In genomic region chr19:4326837-4327251, GRCh38 we compare ENCODE assay signal across 10 cellular contexts. TPM values are rescaled to one million over a fixed set of nuclear protein-coding genes. Genes with fewer than 3 reads are reported as not detected.
DNase-seq lines count a peak whose midpoint lies in the region; ATAC-seq and TF ChIP-seq lines count a peak whose summit lies in the region.
"Had no signal": no experiment of that assay in that cellular context is flagged by ENCODE, and none has a peak within 500 bp of the region (broad histone marks: within the 10 kb centered on the region; RNA-seq: fewer than 3 reads in every experiment).

No MANE protein-coding gene starts in this region.

- WGBS in heart left ventricle, 4 donors = 8 to 22% (median 17%) methylated on average over 15 to 33 of the region's 33 CpGs
- 8% methylated on average over 8 of the region's 33 CpGs for WGBS in suprapubic skin

- H3K27ac ChIP-seq in heart left ventricle (no peak overlapping the region), right atrium auricular region (no peak overlapping the region), iPS-18a (ENCODE audit: low read length) (no peak overlapping the region), suprapubic skin (no peak overlapping the region)

- no peak for TF ChIP-seq EP300 in suprapubic skin (IDR thresholded peaks at IDR 0.05)

- peak overlapping the region; percentile 54 for H3K9ac ChIP-seq in iPS-18a (ENCODE audit: low read length)

- intact Hi-C loops in heart left ventricle (cut with DNase I) = loop anchor here in 2 of 10 donors (5.0 to 10.0 kb wide), 2 partner anchors 62 to 75 kb away; partner anchors contain the start of genes CHAF1A (in 1 of the 2) and SH3GL1 (in 1 of the 2)
- intact Hi-C loops in activated T-helper 2 cell treated with anti-CD3 and anti-CD28 coated beads, Interferon-gamma antibody, Interleukin-2, Interleukin-4, amounts not matched to agents 10 μg/mL and 5 μg/mL and 100 μg/mL, durations not matched to agents 14 hours and 24 hours and 36 hours (cut with micrococcal nuclease) = loop anchor here (10.0 kb wide), 1 partner anchor 148 kb away; the partner anchor contains the start of gene HDGFL2

- no peak overlapping the region for H3K27ac Mint-ChIP-seq in activated T-helper 2 cell treated with anti-CD3 and anti-CD28 coated beads, Interferon-gamma antibody, Interleukin-2, Interleukin-4, amounts not matched to agents 10 μg/mL and 5 μg/mL and 100 μg/mL, durations not matched to agents 14 hours and 24 hours and 36 hours
- H3K27ac Mint-ChIP-seq in stimulated activated naive CD8-positive, alpha-beta T cell treated with anti-CD3 and anti-CD28 coated beads, Interleukin-15, amount 100 ng/mL, for 72 hours = no peak overlapping the region

- no peaks in the 10 kb centered on the region for H3K9me3 ChIP-seq in heart left ventricle
- H3K9me3 ChIP-seq in right atrium auricular region = no peaks in the 10 kb centered on the region
- H3K9me3 ChIP-seq in iPS-18a (ENCODE audit: control insufficient read depth, low read depth, low read length) = no peaks in the 10 kb centered on the region
- no peaks in the 10 kb centered on the region for H3K9me3 ChIP-seq in suprapubic skin

- peaks cover 3% of the 10 kb centered on the region for H3K36me3 Mint-ChIP-seq in activated T-helper 2 cell treated with anti-CD3 and anti-CD28 coated beads, Interferon-gamma antibody, Interleukin-2, Interleukin-4, amounts not matched to agents 10 μg/mL and 5 μg/mL and 100 μg/mL, durations not matched to agents 14 hours and 24 hours and 36 hours (ENCODE audit: low read depth)

- H3K4me1 ChIP-seq in heart left ventricle (peaks cover 0 to 24% (median 16%) of the 10 kb centered on the region in 12 donors), right atrium auricular region (peaks cover 0 to 24% of the 10 kb centered on the region in 2 donors), iPS-18a (ENCODE audit: control insufficient read depth, low read depth, low read length) (peaks cover 3% of the 10 kb centered on the region), suprapubic skin (peaks cover 17% of the 10 kb centered on the region)

- no peak for DNase-seq in heart left ventricle
- no peak for DNase-seq in right atrium auricular region (ENCODE audit: low spot score)
- DNase-seq in activated T-helper 2 cell treated with anti-CD3 and anti-CD28 coated beads, Interferon-gamma antibody, Interleukin-2, Interleukin-4, amounts not matched to agents 10 μg/mL and 5 μg/mL and 100 μg/mL, durations not matched to agents 14 hours and 24 hours and 36 hours (ENCODE audit: low spot score) = no peak
- no peak for DNase-seq in stimulated activated naive CD8-positive, alpha-beta T cell treated with anti-CD3 and anti-CD28 coated beads, Interleukin-15, amount 100 ng/mL, for 72 hours
- DNase-seq in suprapubic skin (ENCODE audit: low spot score in 2 of 2) = no peak
- no peak for DNase-seq in epidermal melanocyte (ENCODE audit: insufficient read length, low spot score)
- no peak for DNase-seq in NCI-H2227 (lab: John Stamatoyannopoulos, UW; ENCODE audit: unreplicated experiment)

- TF ChIP-seq CTCF in heart left ventricle (IDR thresholded peaks at IDR 0.05) (no peak), right atrium auricular region (IDR thresholded peaks at IDR 0.05) (no peak), suprapubic skin (IDR thresholded peaks at IDR 0.05) (no peak)

- H3K27me3 Mint-ChIP-seq in activated T-helper 2 cell treated with anti-CD3 and anti-CD28 coated beads, Interferon-gamma antibody, Interleukin-2, Interleukin-4, amounts not matched to agents 10 μg/mL and 5 μg/mL and 100 μg/mL, durations not matched to agents 14 hours and 24 hours and 36 hours (ENCODE audit: low read depth) = peaks cover 3% of the 10 kb centered on the region
- peaks cover 7% of the 10 kb centered on the region for H3K27me3 Mint-ChIP-seq in stimulated activated naive CD8-positive, alpha-beta T cell treated with anti-CD3 and anti-CD28 coated beads, Interleukin-15, amount 100 ng/mL, for 72 hours

- peaks cover 17% of the 10 kb centered on the region for H3K4me1 Mint-ChIP-seq in activated T-helper 2 cell treated with anti-CD3 and anti-CD28 coated beads, Interferon-gamma antibody, Interleukin-2, Interleukin-4, amounts not matched to agents 10 μg/mL and 5 μg/mL and 100 μg/mL, durations not matched to agents 14 hours and 24 hours and 36 hours (ENCODE audit: low read depth)
- peaks cover 47% of the 10 kb centered on the region for H3K4me1 Mint-ChIP-seq in stimulated activated naive CD8-positive, alpha-beta T cell treated with anti-CD3 and anti-CD28 coated beads, Interleukin-15, amount 100 ng/mL, for 72 hours

- ATAC-seq in heart left ventricle = no peak
- no peak for ATAC-seq in stimulated activated naive CD8-positive, alpha-beta T cell treated with anti-CD3 and anti-CD28 coated beads, Interleukin-15, amount 100 ng/mL, for 72 hours

- H3K4me3 Mint-ChIP-seq in activated T-helper 2 cell treated with anti-CD3 and anti-CD28 coated beads, Interferon-gamma antibody, Interleukin-2, Interleukin-4, amounts not matched to agents 10 μg/mL and 5 μg/mL and 100 μg/mL, durations not matched to agents 14 hours and 24 hours and 36 hours (ENCODE audit: low read depth) = peak overlapping the region; percentile 83
- peak overlapping the region; percentile 79 to 87 for H3K4me3 Mint-ChIP-seq in stimulated activated naive CD8-positive, alpha-beta T cell treated with anti-CD3 and anti-CD28 coated beads, Interleukin-15, amount 100 ng/mL, for 72 hours

- TF ChIP-seq POLR2A in heart left ventricle (IDR thresholded peaks at IDR 0.05) (no peak), suprapubic skin (IDR thresholded peaks at IDR 0.05) (no peak)

- H3K27me3 ChIP-seq in heart left ventricle (peaks cover 0 to 5% (median 0%) of the 10 kb centered on the region in 9 donors), right atrium auricular region (no peaks in the 10 kb centered on the region), iPS-18a (ENCODE audit: control insufficient read depth, insufficient read depth, low read length) (no peaks in the 10 kb centered on the region), suprapubic skin (no peaks in the 10 kb centered on the region)

- peaks cover under 1% of the 10 kb centered on the region for H3K9me3 Mint-ChIP-seq in activated T-helper 2 cell treated with anti-CD3 and anti-CD28 coated beads, Interferon-gamma antibody, Interleukin-2, Interleukin-4, amounts not matched to agents 10 μg/mL and 5 μg/mL and 100 μg/mL, durations not matched to agents 14 hours and 24 hours and 36 hours
- peaks cover 0 to 4% of the 10 kb centered on the region in 2 donors for H3K9me3 Mint-ChIP-seq in stimulated activated naive CD8-positive, alpha-beta T cell treated with anti-CD3 and anti-CD28 coated beads, Interleukin-15, amount 100 ng/mL, for 72 hours

- H3K4me3 ChIP-seq in heart left ventricle = peak overlapping the region in 9 of 12 donors; percentile 45 to 62 (median 53)
- peak overlapping the region in 1 of 2 donors; percentile 56 for H3K4me3 ChIP-seq in right atrium auricular region
- H3K4me3 ChIP-seq in iPS-18a (ENCODE audit: low read length) = peak overlapping the region; percentile 61
- H3K4me3 ChIP-seq in suprapubic skin = no peak overlapping the region

- H3K36me3 ChIP-seq in heart left ventricle (no peaks in the 10 kb centered on the region), right atrium auricular region (no peaks in the 10 kb centered on the region), iPS-18a (ENCODE audit: control insufficient read depth, low read depth, low read length) (no peaks in the 10 kb centered on the region), suprapubic skin (peaks cover 13% of the 10 kb centered on the region)

RNA-seq across cellular contexts. Expression of gene STAP2, which starts 11.8 kb away (rescaled TPM):
- 10 to 100 TPM in 1 of 9 donors, 1 to 10 TPM in 6, under 1 TPM in 2; 0.67 to 14.2 (median 2.1) TPM for total RNA-seq in heart left ventricle
- 1 to 10 TPM; 1.1 to 1.9 TPM for polyA plus RNA-seq in heart left ventricle
- 10 to 100 TPM in 1 of 2 donors, 1 to 10 TPM in 1; 4.8 to 11.8 TPM for total RNA-seq in right atrium auricular region
- 15.4 and 17.1 TPM in 2 replicates for total RNA-seq in activated T-helper 2 cell treated with anti-CD3 and anti-CD28 coated beads, Interferon-gamma antibody, Interleukin-2, Interleukin-4, amounts not matched to agents 10 μg/mL and 5 μg/mL and 100 μg/mL, durations not matched to agents 14 hours and 24 hours and 36 hours
- total RNA-seq in suprapubic skin = 10 to 100 TPM; 67.0 to 93.1 (median 87.2) TPM

RNA-seq across cellular contexts. Expression of gene MPND, which starts 16.5 kb away (rescaled TPM):
- 10 to 100 TPM in 7 of 9 donors, 1 to 10 TPM in 2; 8.2 to 23.7 (median 19.0) TPM for total RNA-seq in heart left ventricle
- 10 to 100 TPM; 14.4 to 21.9 TPM for polyA plus RNA-seq in heart left ventricle
- total RNA-seq in right atrium auricular region = 1 to 10 TPM; 6.2 to 7.3 TPM
- 19.3 and 20.2 TPM in 2 replicates for total RNA-seq in activated T-helper 2 cell treated with anti-CD3 and anti-CD28 coated beads, Interferon-gamma antibody, Interleukin-2, Interleukin-4, amounts not matched to agents 10 μg/mL and 5 μg/mL and 100 μg/mL, durations not matched to agents 14 hours and 24 hours and 36 hours
- total RNA-seq in suprapubic skin = 1 to 10 TPM; 6.5 to 9.5 (median 8.9) TPM

RNA-seq across cellular contexts. Expression of gene FSD1, which starts 22.4 kb away (rescaled TPM):
- total RNA-seq in heart left ventricle (1 to 10 TPM in 1 of 9 donors, not detected in 8; 1.2 TPM), right atrium auricular region (not detected), suprapubic skin (not detected)
- under 1 TPM in 1 of 2 donors, not detected in 1; 0.04 TPM for polyA plus RNA-seq in heart left ventricle
- 26.8 and 32.8 TPM in 2 replicates for total RNA-seq in activated T-helper 2 cell treated with anti-CD3 and anti-CD28 coated beads, Interferon-gamma antibody, Interleukin-2, Interleukin-4, amounts not matched to agents 10 μg/mL and 5 μg/mL and 100 μg/mL, durations not matched to agents 14 hours and 24 hours and 36 hours

RNA-seq across cellular contexts. Expression of gene TMIGD2, which starts 24.7 kb away (rescaled TPM):
- total RNA-seq in heart left ventricle (under 1 TPM in 3 of 9 donors, not detected in 6; 0.20 to 0.67 (median 0.30) TPM), right atrium auricular region (under 1 TPM in 1 of 2 donors, not detected in 1; 0.28 TPM), suprapubic skin (not detected)
- under 1 TPM in 1 of 2 donors, not detected in 1; 0.06 TPM for polyA plus RNA-seq in heart left ventricle
- total RNA-seq in activated T-helper 2 cell treated with anti-CD3 and anti-CD28 coated beads, Interferon-gamma antibody, Interleukin-2, Interleukin-4, amounts not matched to agents 10 μg/mL and 5 μg/mL and 100 μg/mL, durations not matched to agents 14 hours and 24 hours and 36 hours = 9.2 and 10.8 TPM in 2 replicates
- total RNA-seq: fibroblast of lung, M059J had no signal
- polyA plus RNA-seq: fibroblast of lung had no signal

RNA-seq across cellular contexts. Expression of gene SHD, which starts 47.8 kb away (rescaled TPM):
- total RNA-seq in heart left ventricle (under 1 TPM in 1 of 9 donors, not detected in 8; 0.52 TPM), right atrium auricular region (10 to 100 TPM; 24.2 to 24.6 TPM), suprapubic skin (not detected)
- polyA plus RNA-seq in heart left ventricle = not detected
- 0.46 and 1.2 TPM in 2 replicates for total RNA-seq in activated T-helper 2 cell treated with anti-CD3 and anti-CD28 coated beads, Interferon-gamma antibody, Interleukin-2, Interleukin-4, amounts not matched to agents 10 μg/mL and 5 μg/mL and 100 μg/mL, durations not matched to agents 14 hours and 24 hours and 36 hours
- total RNA-seq: fibroblast of lung, M059J had no signal
- polyA plus RNA-seq: fibroblast of lung had no signal

Comparison
In these comparisons a context has a peak if more than half of its experiments do, and no peak if none do; other contexts are left out.
1. RNA of gene FSD1, which starts 22.4 kb away (total RNA-seq): 26.8 to 32.8 TPM in activated T-helper 2 cell treated with anti-CD3 and anti-CD28 coated beads, Interferon-gamma antibody, Interleukin-2, Interleukin-4, amounts not matched to agents 10 μg/mL and 5 μg/mL and 100 μg/mL, durations not matched to agents 14 hours and 24 hours and 36 hours; 1.2 TPM in heart left ventricle, not detected in right atrium auricular region and not detected in suprapubic skin; every median in the first group is over 10 times any median in the second.